7 cellular contexts compared by ENCODE assay signal in genomic region chr20:33443512-33444239, GRCh38. TPM values are rescaled to one million over a fixed set of nuclear protein-coding genes. Genes with fewer than 3 reads are reported as not detected.
DNase-seq lines count a peak whose midpoint lies in the region; ATAC-seq and TF ChIP-seq lines count a peak whose summit lies in the region.

Gene SNTA1, minus strand, starts transcription at chr20:33443763. Its CDS starts 143 bp downstream, at chr20:33443620.

- H3K9me3 Mint-ChIP-seq in dendritic cell treated with granulocyte-macrophage colony-stimulating factor and Interleukin-4, amounts not matched to agents 40 ng/mL and 50 ng/mL, for 4 days, result no peaks in the 10 kb centered on the region

- peaks cover 18% of the 10 kb centered on the region for H3K27me3 Mint-ChIP-seq in dendritic cell treated with granulocyte-macrophage colony-stimulating factor and Interleukin-4, amounts not matched to agents 40 ng/mL and 50 ng/mL, for 4 days

- ATAC-seq in GM18868 (IDR thresholded peaks at IDR 0.05; ENCODE audit: unreplicated experiment) (peak; percentile 60), HG03342 (IDR thresholded peaks at IDR 0.05; ENCODE audit: unreplicated experiment) (peak; percentile 73), left lung (peak; percentile 97)

- peaks cover 0 to 11% of the 10 kb centered on the region in 2 donors for H3K27me3 ChIP-seq in left lung

- peak within 1 kb of the TSS; percentile 66 for H3K27ac Mint-ChIP-seq in dendritic cell treated with granulocyte-macrophage colony-stimulating factor and Interleukin-4, amounts not matched to agents 40 ng/mL and 50 ng/mL, for 4 days

- TF ChIP-seq CTCF in left lung (IDR thresholded peaks at IDR 0.05), result no peak

- H3K9me3 ChIP-seq in left lung, result peaks cover 0 to 3% of the 10 kb centered on the region in 2 donors

- peak; percentile 85 to 91 for DNase-seq in NCI-H524 (lab: John Stamatoyannopoulos, UW)
- DNase-seq in activated CD4-positive, alpha-beta T cell treated with anti-CD3 and anti-CD28 coated beads, Interleukin-2, amount 50 U/mL, for 24 hours (ENCODE audit: low read depth in 1 of 2, low spot score in 1 of 2), result peak; percentile 79 to 85
- DNase-seq in left lung, result peak; percentile 95 to 99
- peak; percentile 90 to 94 for DNase-seq in stimulated activated CD4-positive, alpha-beta T cell treated with anti-CD3 and anti-CD28 coated beads, Interleukin-2, amount 100 ng/mL, for 24 hours

- peaks cover 0 to 16% of the 10 kb centered on the region in 2 donors for H3K4me1 ChIP-seq in left lung

- peak within 1 kb of the TSS; percentile 91 for H3K4me3 Mint-ChIP-seq in dendritic cell treated with granulocyte-macrophage colony-stimulating factor and Interleukin-4, amounts not matched to agents 40 ng/mL and 50 ng/mL, for 4 days

- H3K4me3 ChIP-seq in left lung, result peak within 1 kb of the TSS; percentile 55 to 79

- H3K36me3 ChIP-seq in left lung, result no peaks in the 10 kb centered on the region

- peak within 1 kb of the TSS in 1 of 2 donors; percentile 58 for H3K27ac ChIP-seq in left lung

- peaks cover 25% of the 10 kb centered on the region for H3K4me1 Mint-ChIP-seq in dendritic cell treated with granulocyte-macrophage colony-stimulating factor and Interleukin-4, amounts not matched to agents 40 ng/mL and 50 ng/mL, for 4 days (ENCODE audit: low read depth)

- H3K36me3 Mint-ChIP-seq in dendritic cell treated with granulocyte-macrophage colony-stimulating factor and Interleukin-4, amounts not matched to agents 40 ng/mL and 50 ng/mL, for 4 days (ENCODE audit: low read depth), result peaks cover 7% of the 10 kb centered on the region

- intact Hi-C loops in dendritic cell treated with granulocyte-macrophage colony-stimulating factor and Interleukin-4, amounts not matched to agents 40 ng/mL and 50 ng/mL, for 4 days (cut with micrococcal nuclease), result loop anchor here (2.0 to 5.0 kb wide), 2 partner anchors 33 to 36 kb away; no protein-coding TSS in a partner anchor
- intact Hi-C loops in left lung (cut with DNase I), result no loop called here

RNA-seq across cellular contexts. Expression of gene SNTA1, which starts in this region (rescaled TPM):
- 1 to 10 TPM; 6.1 to 7.8 TPM for total RNA-seq in left lung
